Comparison of ENCODE assay signal across 9 cellular contexts in genomic region chr19:9791552-9792181, GRCh38. TPM values are rescaled to one million over a fixed set of nuclear protein-coding genes. Genes with fewer than 3 reads are reported as not detected.
DNase-seq lines count a peak whose midpoint lies in the region; ATAC-seq and TF ChIP-seq lines count a peak whose summit lies in the region.
"Had no signal": no experiment of that assay in that cellular context is flagged by ENCODE, and none has a peak within 500 bp of the region (broad histone marks: within the 10 kb centered on the region; RNA-seq: fewer than 3 reads in every experiment).

No MANE protein-coding gene starts in this region.

- in situ Hi-C loops in Caki2 (cut with HindIII; ENCODE audit: low pct_unique_long_range_greater_than_20kb, low sequenced_read_pairs) = no loop called here

- no peak for ATAC-seq in GM21367 (IDR thresholded peaks at IDR 0.05; ENCODE audit: unreplicated experiment)

- H3K9ac ChIP-seq in skeletal muscle tissue (ENCODE audit: low read depth in 1 of 3, low read length in 3 of 3) = no peak overlapping the region

- H3K27me3 ChIP-seq in skeletal muscle tissue (ENCODE audit: control insufficient read depth in 3 of 3, insufficient read depth in 3 of 3, low read length in 3 of 3) = peaks cover 4 to 20% (median 8%) of the 10 kb centered on the region in 3 donors

- TF ChIP-seq CTCF in HFF-Myc (IDR thresholded peaks at IDR 0.05; ENCODE audit: low read depth, low read length, missing control alignments) = no peak
- TF ChIP-seq CTCF in cardiac fibroblast (IDR thresholded peaks at IDR 0.05; ENCODE audit: low read depth, low read length) = no peak

- H3K4me3 ChIP-seq in HFF-Myc (replicated peaks; ENCODE audit: low read depth, low read length) (peak overlapping the region; percentile 49), cardiac fibroblast (replicated peaks in 1 of 2; ENCODE audit: low read depth in 2 of 2, low read length in 2 of 2) (peak overlapping the region; percentile 59 to 67), skeletal muscle tissue (ENCODE audit: low read length in 3 of 3) (peak overlapping the region; percentile 64 to 76 (median 67))

- H3K36me3 ChIP-seq in skeletal muscle tissue (ENCODE audit: control insufficient read depth in 3 of 3, insufficient read depth in 3 of 3, low read length in 3 of 3) = no peaks in the 10 kb centered on the region

- peak overlapping the region; percentile 89 for H3K27ac ChIP-seq in skeletal muscle tissue (ENCODE audit: low read depth, low read length)
- H3K27ac ChIP-seq: VCaP had no signal

- no peaks in the 10 kb centered on the region for H3K9me3 ChIP-seq in skeletal muscle tissue (ENCODE audit: control insufficient read depth in 3 of 3, low read length in 3 of 3)

- peaks cover 0 to 3% (median 0%) of the 10 kb centered on the region in 3 donors for H3K4me1 ChIP-seq in skeletal muscle tissue (ENCODE audit: control insufficient read depth in 3 of 3, insufficient read depth in 3 of 3, low read length in 3 of 3)

- DNase-seq in Caki2 (ENCODE audit: low read depth) = peak; percentile 83
- peak; percentile 46 for DNase-seq in HFF-Myc (ENCODE audit: extremely low read depth, low read depth)
- DNase-seq in NCI-H2227 (lab: John Stamatoyannopoulos, UW; ENCODE audit: unreplicated experiment) = peak; percentile 94
- peak; percentile 87 to 93 (median 90) for DNase-seq in activated CD4-positive, CD25-positive, alpha-beta regulatory T cell (lab: John Stamatoyannopoulos, UW)
- DNase-seq in cardiac fibroblast (ENCODE audit: low read depth in 2 of 2) = peak; percentile 96 to 99
- peak; percentile 76 for DNase-seq in iPS-NIHi7 (ENCODE audit: extremely low spot score)

RNA-seq across cellular contexts. Expression of gene ZNF846, which starts 23.1 kb away (rescaled TPM):
- 3.8 and 33.3 TPM in 2 replicates for total RNA-seq in Caki2 (2014; rRNA removed; shearing (Covaris generic); ENCODE audit: low replicate concordance)
- total RNA-seq in skeletal muscle tissue = 15.1 TPM

RNA-seq across cellular contexts. Expression of gene FBXL12, which starts 27.2 kb away (rescaled TPM):
- 8.3 and 15.5 TPM in 2 replicates for total RNA-seq in Caki2 (2014; rRNA removed; shearing (Covaris generic); ENCODE audit: low replicate concordance)
- 10.4 TPM for total RNA-seq in skeletal muscle tissue

RNA-seq across cellular contexts. Expression of gene UBL5, which starts 36.1 kb away (rescaled TPM):
- total RNA-seq in Caki2 (2014; rRNA removed; shearing (Covaris generic); ENCODE audit: low replicate concordance) = 255 and 266 TPM in 2 replicates
- total RNA-seq in skeletal muscle tissue = 133 TPM

RNA-seq across cellular contexts. Expression of gene PIN1, which starts 43.5 kb away (rescaled TPM):
- 114 and 145 TPM in 2 replicates for total RNA-seq in Caki2 (2014; rRNA removed; shearing (Covaris generic); ENCODE audit: low replicate concordance)
- 58.5 TPM for total RNA-seq in skeletal muscle tissue

Comparison
In these comparisons a context has a peak if more than half of its experiments do, and no peak if none do; other contexts are left out.
1. DNase-seq: peak in every context shown above with its lines; median percentile 98 in cardiac fibroblast; 94 in NCI-H2227; 90 in activated CD4-positive, CD25-positive, alpha-beta regulatory T cell; 83 in Caki2; 76 in iPS-NIHi7; 46 in HFF-Myc.